17 cellular contexts compared by ENCODE assay signal in the genomic region with DNA sequence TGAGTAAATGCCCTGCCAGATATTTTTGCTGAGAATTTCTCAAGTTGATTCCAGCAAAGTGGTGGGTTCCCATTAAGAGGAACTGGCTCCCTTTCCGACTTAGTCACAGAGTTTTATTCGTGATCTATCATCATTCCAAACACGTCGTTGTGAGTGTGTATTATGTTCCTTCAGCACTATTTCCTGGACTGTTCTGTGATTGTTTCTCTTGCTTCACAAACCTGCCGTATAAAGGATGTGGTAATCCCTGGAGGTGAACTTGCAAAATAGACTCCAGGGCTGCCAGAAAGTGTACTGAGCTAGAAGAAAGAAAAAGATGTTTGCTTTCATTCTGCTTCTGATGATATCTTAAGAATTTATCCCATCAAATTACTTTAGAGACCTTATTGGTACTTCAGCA. TPM values are rescaled to one million over a fixed set of nuclear protein-coding genes. Genes with fewer than 3 reads are reported as not detected.
A peak's percentile ranks its signal among the peaks of the same experiment; 100 is the strongest.
DNase-seq lines count a peak whose midpoint lies in the region; ATAC-seq, FAIRE-seq and TF ChIP-seq lines count a peak whose summit lies in the region.
"Had no signal": no experiment of that assay in that cellular context is flagged by ENCODE, and none has a peak within 500 bp of the region (broad histone marks: within the 10 kb centered on the region; RNA-seq: fewer than 3 reads in every experiment).

No MANE protein-coding gene starts in this region.

- H3K4me3 ChIP-seq in astrocyte of the spinal cord (ENCODE audit: low read depth, low read length) (no peak overlapping the region), cardiac muscle cell (no peak overlapping the region), aorta (ENCODE audit: low read length in 2 of 2) (no peak overlapping the region)
- H3K4me3 ChIP-seq: A549 had no signal

- H3K9me3 ChIP-seq in cardiac muscle cell (ENCODE audit: low read depth) (no peaks in the 10 kb centered on the region), aorta (ENCODE audit: control insufficient read depth, low read length) (no peaks in the 10 kb centered on the region)
- H3K9me3 ChIP-seq: A549 had no signal

- H3K36me3 ChIP-seq in cardiac muscle cell (no peaks in the 10 kb centered on the region), aorta (ENCODE audit: control insufficient read depth in 1 of 2, insufficient read depth in 2 of 2, low read length in 1 of 2) (peaks cover 5% of the 10 kb centered on the region in 2 donors)

- no peak for DNase-seq in Right ventricle myocardium inferior (ENCODE audit: missing footprints)
- no peak for DNase-seq in cardiac septum (ENCODE audit: low spot score)
- DNase-seq in astrocyte of the spinal cord (ENCODE audit: low read depth, low spot score) = peak; percentile 44
- DNase-seq in cardiac muscle cell (ENCODE audit: low read depth in 1 of 2, low spot score in 1 of 2) = peak in 1 of 2 donors; percentile 90
- no peak for DNase-seq in aorta
- no peak for DNase-seq in H54 (ENCODE audit: insufficient read length, low spot score)
- DNase-seq: DMS53, islet precursor cell, naive B cell, NCI-H2171 treated with DMSO at 0.1 percent for 48 hours had no signal

- in situ Hi-C loops in astrocyte of the spinal cord (cut with HindIII; ENCODE audit: low sequenced_read_pairs) = no loop called here

- peak overlapping the region; percentile 79 for H3K27ac ChIP-seq in cardiac muscle cell
- no peak overlapping the region for H3K27ac ChIP-seq in aorta (ENCODE audit: low read depth in 1 of 2, low read length in 2 of 2)
- H3K27ac ChIP-seq: A549 had no signal

- H3K4me1 Mint-ChIP-seq in activated T-helper 17 cell treated with anti-CD3 and anti-CD28 coated beads, Interleukin-2, amount 50 U/mL, for 72 hours = no peaks in the 10 kb centered on the region
- H3K4me1 Mint-ChIP-seq: naive B cell had no signal

- H3K27me3 Mint-ChIP-seq in activated T-helper 17 cell treated with anti-CD3 and anti-CD28 coated beads, Interleukin-2, amount 50 U/mL, for 72 hours = no peaks in the 10 kb centered on the region
- H3K27me3 Mint-ChIP-seq: naive B cell, type B pancreatic cell had no signal

- no peaks in the 10 kb centered on the region for H3K27me3 ChIP-seq in cardiac muscle cell
- no peaks in the 10 kb centered on the region for H3K27me3 ChIP-seq in aorta (ENCODE audit: control insufficient read depth in 1 of 2, insufficient read depth in 2 of 2, low read length in 1 of 2)

- intact Hi-C loops in Right ventricle myocardium inferior (cut with DNase I) = no loop called here
- intact Hi-C loops in cardiac septum (cut with DNase I) = no loop called here
- intact Hi-C loops in aorta (cut with DNase I) = no loop called here

- ATAC-seq in Right ventricle myocardium inferior = peak; percentile 72
- ATAC-seq in aorta (ENCODE audit: low FRiP score) = peak; percentile 64
- ATAC-seq in HG03039 (IDR thresholded peaks at IDR 0.05; ENCODE audit: unreplicated experiment) = no peak
- no peak for ATAC-seq in activated T-helper 17 cell treated with anti-CD3 and anti-CD28 coated beads, Interleukin-2, amount 50 U/mL, for 72 hours (replicated peaks)
- ATAC-seq: A549 had no signal

- H3K9me3 Mint-ChIP-seq in activated T-helper 17 cell treated with anti-CD3 and anti-CD28 coated beads, Interleukin-2, amount 50 U/mL, for 72 hours = no peaks in the 10 kb centered on the region
- H3K9me3 Mint-ChIP-seq: naive B cell, type B pancreatic cell had no signal

- no peak overlapping the region for H3K4me3 Mint-ChIP-seq in activated T-helper 17 cell treated with anti-CD3 and anti-CD28 coated beads, Interleukin-2, amount 50 U/mL, for 72 hours
- H3K4me3 Mint-ChIP-seq: naive B cell, type B pancreatic cell had no signal

- WGBS in aorta, 2 donors = 39 to 40% methylated on average over 5 of the region's 5 CpGs

- FAIRE-seq in H54 (lab: Jason Lieb, UNC) = no peak
- FAIRE-seq: A549, endometrium, GM18507, RCC 7860 had no signal

- peaks cover 49% of the 10 kb centered on the region for H3K36me3 Mint-ChIP-seq in activated T-helper 17 cell treated with anti-CD3 and anti-CD28 coated beads, Interleukin-2, amount 50 U/mL, for 72 hours (ENCODE audit: low read depth)

- TF ChIP-seq CTCF in astrocyte of the spinal cord (IDR thresholded peaks at IDR 0.05; ENCODE audit: low read depth, low read length) = no peak
- no peak for TF ChIP-seq CTCF in cardiac muscle cell (IDR thresholded peaks at IDR 0.05; ENCODE audit: low read depth, low read length)

- H3K27ac Mint-ChIP-seq in activated T-helper 17 cell treated with anti-CD3 and anti-CD28 coated beads, Interleukin-2, amount 50 U/mL, for 72 hours = no peak overlapping the region
- H3K27ac Mint-ChIP-seq: type B pancreatic cell had no signal

- no peak for TF ChIP-seq POLR2A in H54 (IDR thresholded peaks at IDR 0.05; ENCODE audit: low read depth, low read length)

- H3K4me1 ChIP-seq in cardiac muscle cell (ENCODE audit: low read depth) (peaks cover 49% of the 10 kb centered on the region), aorta (ENCODE audit: control insufficient read depth in 1 of 2, insufficient read depth in 2 of 2, low read length in 2 of 2) (no peaks in the 10 kb centered on the region)
- H3K4me1 ChIP-seq: A549 had no signal

RNA-seq across cellular contexts. Expression of a gene that starts 14.5 kb away (rescaled TPM):
- 3.4 TPM for total RNA-seq in Right ventricle myocardium inferior
- total RNA-seq in cardiac septum = 14.8 TPM
- total RNA-seq in cardiac muscle cell = 37.9 and 88.3 TPM in 2 replicates
- polyA plus RNA-seq in cardiac muscle cell = 47.0 and 79.7 TPM in 2 replicates
- total RNA-seq in aorta = 10 to 100 TPM; 15.4 to 22.6 TPM
- 100 to 1,000 TPM in 1 of 2 donors, 1 to 10 TPM in 1; 3.3 to 101 TPM for polyA plus RNA-seq in aorta
- total RNA-seq in activated T-helper 17 cell treated with anti-CD3 and anti-CD28 coated beads, Interleukin-2, amount 50 U/mL, for 72 hours = 1 to 10 TPM; 3.2 to 4.6 TPM

Comparison
In these comparisons a context has a peak if more than half of its experiments do, and no peak if none do; other contexts are left out.
1. ATAC-seq: peak in Right ventricle myocardium inferior (single experiment) and aorta (single experiment); none in HG03039 (single experiment) and activated T-helper 17 cell treated with anti-CD3 and anti-CD28 coated beads, Interleukin-2, amount 50 U/mL, for 72 hours (single experiment).